ENCODE assay signal across 14 cellular contexts in the genomic region with DNA sequence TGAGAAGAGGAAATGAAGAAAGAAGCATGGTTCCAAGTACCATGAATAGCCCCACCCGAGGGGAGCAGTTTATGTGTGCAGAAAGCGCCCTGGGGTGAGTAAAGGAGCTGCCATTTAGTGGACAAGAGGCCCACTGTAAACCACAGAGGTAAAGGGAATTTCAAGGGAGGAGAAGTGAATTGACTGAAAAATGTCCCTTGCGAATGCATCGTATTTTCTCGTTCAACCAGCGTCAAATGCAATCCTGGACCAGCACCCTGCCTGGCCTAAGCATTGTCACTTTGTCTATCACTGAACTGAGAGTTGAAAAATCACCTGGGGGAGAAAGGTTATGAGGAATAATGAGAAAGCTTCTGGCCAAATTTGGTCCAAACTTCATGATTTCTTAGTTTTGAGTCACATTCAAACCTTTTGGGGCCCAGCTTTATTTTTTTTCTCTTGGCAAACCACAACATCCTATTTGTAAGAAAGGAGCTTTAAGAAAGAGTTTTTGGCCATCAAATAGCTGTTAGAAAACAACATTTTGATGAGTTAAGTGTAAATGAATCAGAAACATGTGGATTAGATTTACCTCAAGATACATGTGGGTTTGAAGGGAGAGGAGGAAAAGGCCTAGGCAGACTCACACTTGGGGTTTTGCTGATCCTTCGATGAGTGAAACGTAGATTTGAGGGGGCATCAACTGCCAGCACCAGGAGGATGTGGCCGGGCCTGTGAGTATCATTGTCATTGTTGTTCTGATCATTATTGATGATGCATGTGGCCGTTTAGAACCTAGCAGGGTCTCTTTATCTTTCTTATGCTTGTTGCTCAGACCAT.
DNase-seq lines count a peak whose midpoint lies in the region; ATAC-seq lines count a peak whose summit lies in the region.
"Had no signal": no experiment of that assay in that cellular context is flagged by ENCODE, and none has a peak within 500 bp of the region (broad histone marks: within the 10 kb centered on the region; RNA-seq: fewer than 3 reads in every experiment).

No MANE protein-coding gene starts in this region.

- intact Hi-C loops in CD4-positive, alpha-beta memory T cell (cut with micrococcal nuclease), result no loop called here

- CTCF ChIA-PET in CD4-positive, alpha-beta memory T cell (lab: Charles Lee; ENCODE audit: partially characterized antibody), result no interaction called here

- no peaks in the 10 kb centered on the region for H3K27me3 ChIP-seq in CD4-positive, alpha-beta memory T cell (ENCODE audit: insufficient read depth, low read length)

- peaks cover 2% of the 10 kb centered on the region in 2 donors for H3K27me3 Mint-ChIP-seq in CD4-positive, alpha-beta memory T cell
- no peaks in the 10 kb centered on the region for H3K27me3 Mint-ChIP-seq in T-helper 2 cell treated with Interferon-gamma antibody and Interleukin-4, amounts not matched to agents 5 μg/mL and 100 μg/mL, for 36 hours (ENCODE audit: low read depth)
- H3K27me3 Mint-ChIP-seq: activated naive CD4-positive, alpha-beta T cell treated with anti-CD3 and anti-CD28 coated beads, Interleukin-2, amount 50 U/mL, for 24 hours; CD4-positive, alpha-beta T cell had no signal

- POLR2A ChIA-PET in CD4-positive, alpha-beta memory T cell (lab: Charles Lee; ENCODE audit: partially characterized antibody), result interaction anchor here (0.7 kb wide), 1 partner anchor 12 kb away, joined by 3 read pairs; no protein-coding TSS in a partner anchor

- H3K4me3 Mint-ChIP-seq in CD4-positive, alpha-beta memory T cell, result peak overlapping the region in 3 of 8 donors; percentile 6 to 56 (median 9)
- H3K4me3 Mint-ChIP-seq in T-helper 2 cell treated with Interferon-gamma antibody and Interleukin-4, amounts not matched to agents 5 μg/mL and 100 μg/mL, for 36 hours, result peak overlapping the region; percentile 40
- H3K4me3 Mint-ChIP-seq: activated naive CD4-positive, alpha-beta T cell treated with anti-CD3 and anti-CD28 coated beads, Interleukin-2, amount 50 U/mL, for 24 hours; CD4-positive, alpha-beta T cell had no signal

- no peaks in the 10 kb centered on the region for H3K36me3 Mint-ChIP-seq in CD4-positive, alpha-beta memory T cell
- H3K36me3 Mint-ChIP-seq in T-helper 2 cell treated with Interferon-gamma antibody and Interleukin-4, amounts not matched to agents 5 μg/mL and 100 μg/mL, for 36 hours (ENCODE audit: low read depth), result peaks cover 4% of the 10 kb centered on the region
- H3K36me3 Mint-ChIP-seq: activated naive CD4-positive, alpha-beta T cell treated with anti-CD3 and anti-CD28 coated beads, Interleukin-2, amount 50 U/mL, for 24 hours had no signal

- no peak overlapping the region for H3K4me3 ChIP-seq in CD4-positive, alpha-beta memory T cell (ENCODE audit: low read length in 2 of 2)
- H3K4me3 ChIP-seq: SK-N-MC had no signal

- ATAC-seq in GM19035 (IDR thresholded peaks at IDR 0.05; ENCODE audit: unreplicated experiment) (peak; percentile 74), GM21723 (IDR thresholded peaks at IDR 0.05; ENCODE audit: unreplicated experiment) (no peak)
- ATAC-seq: left lobe of liver had no signal

- H3K27ac Mint-ChIP-seq in CD4-positive, alpha-beta memory T cell, result peak overlapping the region in 4 of 7 donors; percentile 6 to 63 (median 22)
- peak overlapping the region; percentile 86 for H3K27ac Mint-ChIP-seq in T-helper 2 cell treated with Interferon-gamma antibody and Interleukin-4, amounts not matched to agents 5 μg/mL and 100 μg/mL, for 36 hours
- H3K27ac Mint-ChIP-seq: activated naive CD4-positive, alpha-beta T cell treated with anti-CD3 and anti-CD28 coated beads, Interleukin-2, amount 50 U/mL, for 24 hours; CD4-positive, alpha-beta T cell had no signal

- no peaks in the 10 kb centered on the region for H3K9me3 Mint-ChIP-seq in CD4-positive, alpha-beta memory T cell
- peaks cover 3% of the 10 kb centered on the region for H3K9me3 Mint-ChIP-seq in T-helper 2 cell treated with Interferon-gamma antibody and Interleukin-4, amounts not matched to agents 5 μg/mL and 100 μg/mL, for 36 hours
- H3K9me3 Mint-ChIP-seq: activated naive CD4-positive, alpha-beta T cell treated with anti-CD3 and anti-CD28 coated beads, Interleukin-2, amount 50 U/mL, for 24 hours; CD4-positive, alpha-beta T cell had no signal

- peaks cover 8 to 17% (median 10%) of the 10 kb centered on the region in 4 donors for H3K4me1 Mint-ChIP-seq in CD4-positive, alpha-beta memory T cell
- peaks cover 32% of the 10 kb centered on the region for H3K4me1 Mint-ChIP-seq in T-helper 2 cell treated with Interferon-gamma antibody and Interleukin-4, amounts not matched to agents 5 μg/mL and 100 μg/mL, for 36 hours (ENCODE audit: low read depth)
- H3K4me1 Mint-ChIP-seq: activated naive CD4-positive, alpha-beta T cell treated with anti-CD3 and anti-CD28 coated beads, Interleukin-2, amount 50 U/mL, for 24 hours had no signal

- no peaks in the 10 kb centered on the region for H3K9me3 ChIP-seq in CD4-positive, alpha-beta memory T cell (ENCODE audit: control insufficient read depth in 1 of 2, low read length in 2 of 2)

- no peak for DNase-seq in CD4-positive, alpha-beta memory T cell
- DNase-seq in T-helper 2 cell treated with Interferon-gamma antibody and Interleukin-4, amounts not matched to agents 5 μg/mL and 100 μg/mL, for 36 hours (ENCODE audit: low spot score), result peak; percentile 86
- peak; percentile 59 for DNase-seq in foreskin melanocyte
- no peak for DNase-seq in cortex of kidney (lab: John Stamatoyannopoulos, UW)
- DNase-seq in UCSD-AML1 (lab: John Stamatoyannopoulos, UW; ENCODE audit: unreplicated experiment), result no peak
- DNase-seq in LoVo (ENCODE audit: low spot score), result no peak
- DNase-seq: CD4-positive, alpha-beta T cell; Karpas-422; NCI-H446 had no signal

- H3K36me3 ChIP-seq in CD4-positive, alpha-beta memory T cell (ENCODE audit: insufficient read depth, low read length), result no peaks in the 10 kb centered on the region

- H3K27ac ChIP-seq in CD4-positive, alpha-beta memory T cell (ENCODE audit: low read depth, low read length), result no peak overlapping the region
- H3K27ac ChIP-seq: SK-N-MC had no signal

- peaks cover 10% of the 10 kb centered on the region for H3K4me1 ChIP-seq in CD4-positive, alpha-beta memory T cell (ENCODE audit: insufficient read depth, low read length)

Comparison
In these comparisons a context has a peak if more than half of its experiments do, and no peak if none do; other contexts are left out.
1. DNase-seq: peak in T-helper 2 cell treated with Interferon-gamma antibody and Interleukin-4, amounts not matched to agents 5 μg/mL and 100 μg/mL, for 36 hours (single experiment) and foreskin melanocyte (single experiment); none in CD4-positive, alpha-beta memory T cell (0 of 5), cortex of kidney (single experiment), UCSD-AML1 (single experiment) and LoVo (single experiment).